10 cellular contexts compared by ENCODE assay signal in the genomic region with DNA sequence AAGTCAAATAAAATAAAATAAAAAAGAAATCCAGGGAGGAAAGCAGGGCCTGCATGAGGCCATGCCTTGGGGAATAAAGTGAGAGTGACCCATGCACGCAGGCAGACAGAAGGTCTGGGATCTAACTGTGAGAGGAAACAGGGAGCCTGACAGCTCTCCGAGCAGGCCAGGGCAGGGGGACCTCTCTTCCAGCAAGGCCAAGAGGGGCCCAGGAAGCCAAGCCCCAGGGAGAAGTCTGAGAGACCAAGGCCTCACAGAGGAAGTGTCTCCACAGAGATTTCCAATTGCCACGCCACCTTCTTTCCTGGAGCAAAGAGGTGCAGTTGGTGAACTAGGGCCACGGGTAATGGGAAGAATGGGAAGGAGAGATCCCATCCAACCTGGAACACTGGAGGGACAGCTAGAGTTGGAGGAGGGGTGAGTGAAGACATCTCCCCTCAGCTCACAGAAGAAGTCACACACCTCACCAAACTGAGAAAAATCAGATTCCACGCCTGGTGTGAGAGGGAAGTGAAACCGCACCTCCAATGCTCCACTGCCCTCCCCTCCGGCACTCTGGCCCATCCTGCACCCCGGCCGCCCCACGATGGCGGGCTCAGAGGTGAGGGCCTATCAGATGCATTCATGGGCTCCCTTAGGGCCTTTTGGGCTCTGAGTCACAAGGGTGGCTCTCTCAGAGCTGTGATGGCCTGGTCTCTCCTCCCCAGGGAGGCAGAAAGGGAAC. TPM values are rescaled to one million over a fixed set of nuclear protein-coding genes. Genes with fewer than 3 reads are reported as not detected.
DNase-seq lines count a peak whose midpoint lies in the region; ATAC-seq and TF ChIP-seq lines count a peak whose summit lies in the region.
"Had no signal": no experiment of that assay in that cellular context is flagged by ENCODE, and none has a peak within 500 bp of the region (broad histone marks: within the 10 kb centered on the region; RNA-seq: fewer than 3 reads in every experiment).

No MANE protein-coding gene starts in this region.

- DNase-seq in germinal center (ENCODE audit: low spot score) (peak; percentile 90), sigmoid colon (no peak), foreskin melanocyte (no peak), esophagus muscularis mucosa (ENCODE audit: extremely low spot score) (no peak)
- DNase-seq in stimulated activated CD4-positive, alpha-beta T cell treated with anti-CD3 and anti-CD28 coated beads, Interleukin-2, amount 100 ng/mL, for 24 hours: no peak
- DNase-seq: NCI-H748 treated with DMSO at 0.1 percent for 48 hours, thyroid gland had no signal

- H3K9me3 ChIP-seq in sigmoid colon (no peaks in the 10 kb centered on the region), esophagus muscularis mucosa (no peaks in the 10 kb centered on the region)
- H3K9me3 ChIP-seq: thyroid gland had no signal

- ATAC-seq in GM18505 (IDR thresholded peaks at IDR 0.05; ENCODE audit: unreplicated experiment): peak; percentile 60
- peak; percentile 62 for ATAC-seq in GM21423 (IDR thresholded peaks at IDR 0.05; ENCODE audit: unreplicated experiment)
- ATAC-seq in HG03442 (IDR thresholded peaks at IDR 0.05; ENCODE audit: unreplicated experiment): peak; percentile 64

- TF ChIP-seq EP300 in sigmoid colon (IDR thresholded peaks at IDR 0.05) (no peak), esophagus muscularis mucosa (IDR thresholded peaks at IDR 0.05) (no peak)

- intact Hi-C loops in sigmoid colon (cut with DNase I): no loop called here
- intact Hi-C loops in esophagus muscularis mucosa (cut with DNase I): loop anchor here (10.0 kb wide), 1 partner anchor 60 kb away; no protein-coding TSS in a partner anchor

- TF ChIP-seq CTCF in sigmoid colon (IDR thresholded peaks at IDR 0.05): no peak
- TF ChIP-seq CTCF in esophagus muscularis mucosa (IDR thresholded peaks at IDR 0.05): no peak

- H3K4me3 ChIP-seq in sigmoid colon: no peak overlapping the region
- no peak overlapping the region for H3K4me3 ChIP-seq in esophagus muscularis mucosa
- H3K4me3 ChIP-seq: thyroid gland had no signal

- TF ChIP-seq POLR2A in GM18505 (IDR thresholded peaks at IDR 0.05; ENCODE audit: borderline replicate concordance, extremely low read depth, insufficient read depth, insufficient read length): peak; percentile 53
- TF ChIP-seq POLR2A in sigmoid colon (IDR thresholded peaks at IDR 0.05): no peak
- TF ChIP-seq POLR2A in esophagus muscularis mucosa (IDR thresholded peaks at IDR 0.05; ENCODE audit: low read depth): no peak

- no peaks in the 10 kb centered on the region for H3K27me3 ChIP-seq in sigmoid colon
- no peaks in the 10 kb centered on the region for H3K27me3 ChIP-seq in esophagus muscularis mucosa
- H3K27me3 ChIP-seq: thyroid gland had no signal

- WGBS in sigmoid colon, 2 donors: 75 to 91% methylated on average over 11 of the region's 11 CpGs
- WGBS in esophagus muscularis mucosa: 88% methylated on average over 11 of the region's 11 CpGs

- H3K27ac ChIP-seq in sigmoid colon: no peak overlapping the region
- no peak overlapping the region for H3K27ac ChIP-seq in esophagus muscularis mucosa (replicated peaks in 1 of 4)
- H3K27ac ChIP-seq: thyroid gland had no signal

- peaks cover 0 to 10% (median 3%) of the 10 kb centered on the region in 4 donors for H3K36me3 ChIP-seq in sigmoid colon
- peaks cover 0 to 19% (median 6%) of the 10 kb centered on the region in 4 donors for H3K36me3 ChIP-seq in esophagus muscularis mucosa

- H3K4me1 ChIP-seq in sigmoid colon: peaks cover 0 to 26% (median 19%) of the 10 kb centered on the region in 4 donors
- peaks cover 22 to 48% (median 32%) of the 10 kb centered on the region in 4 donors for H3K4me1 ChIP-seq in esophagus muscularis mucosa

RNA-seq across cellular contexts. Expression of a gene that starts 25.1 kb away (rescaled TPM):
- total RNA-seq in sigmoid colon: 10 to 100 TPM; 20.3 to 30.7 (median 28.4) TPM
- 10 to 100 TPM in 2 of 3 donors, 1 to 10 TPM in 1; 4.9 to 14.7 (median 12.6) TPM for polyA plus RNA-seq in sigmoid colon
- total RNA-seq in esophagus muscularis mucosa: 10 to 100 TPM; 16.7 to 35.2 (median 25.9) TPM
